ENCODE assay signal across 9 cellular contexts in the genomic region with DNA sequence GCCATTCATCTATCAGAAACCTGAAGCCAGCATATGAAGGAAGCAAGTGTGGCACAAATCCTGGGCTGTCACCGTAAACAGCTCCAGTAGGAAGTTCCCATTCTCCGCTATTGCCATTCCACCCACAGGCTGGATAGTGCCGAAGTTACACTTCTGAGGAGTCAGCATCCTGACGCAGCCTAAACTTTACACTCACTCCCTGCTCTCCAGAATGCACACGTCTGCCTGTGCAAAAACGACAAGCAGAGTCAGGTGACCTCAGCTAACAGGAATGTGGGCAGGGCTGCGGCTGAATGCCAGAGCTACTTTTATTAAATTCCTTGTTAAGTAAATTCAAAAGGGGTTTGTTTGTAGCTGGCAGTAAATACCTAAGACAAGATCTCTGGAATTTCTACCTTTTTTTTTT. TPM values are rescaled to one million over a fixed set of nuclear protein-coding genes. Genes with fewer than 3 reads are reported as not detected.
A peak's percentile ranks its signal among the peaks of the same experiment; 100 is the strongest.
DNase-seq lines count a peak whose midpoint lies in the region; ATAC-seq, FAIRE-seq and TF ChIP-seq lines count a peak whose summit lies in the region.
"Had no signal": no experiment of that assay in that cellular context is flagged by ENCODE, and none has a peak within 500 bp of the region (broad histone marks: within the 10 kb centered on the region; RNA-seq: fewer than 3 reads in every experiment).

No MANE protein-coding gene starts in this region.

- 27% methylated on average over 7 of the region's 7 CpGs for WGBS in HepG2 (ENCODE audit: low lambda C conversion rate)

- H3K36me3 ChIP-seq in HepG2 (replicated peaks in 1 of 2; ENCODE audit: control insufficient read depth in 1 of 2, insufficient read depth in 2 of 2, low read length in 2 of 2) = peaks cover 22 to 44% of the 10 kb centered on the region in 2 experiments
- no peaks in the 10 kb centered on the region for H3K36me3 ChIP-seq in MM.1S (replicated peaks; ENCODE audit: insufficient read depth, low read length)

- BruUV-seq in HepG2 (replicated peaks; lab: Mats Ljungman, UMichigan) = no TSS peak

- peaks cover 58% of the 10 kb centered on the region for H3K36me3 Mint-ChIP-seq in stimulated activated memory B cell treated with anti-CD40 and anti-IgM and Interleukin-4, amounts not matched to agents 10 μg/mL and 1 μg/mL and 100 μg/mL, for 72 hours

- H3K4me2 ChIP-seq in HepG2 (ENCODE audit: low read depth, low read length) (peak overlapping the region; percentile 40), MM.1S (ENCODE audit: low read depth, low read length) (no peak overlapping the region)

- in situ Hi-C loops in HepG2 (cut with HindIII; ENCODE audit: extremely low pct_ligation_motif_present, low pct_unique_long_range_greater_than_20kb) = no loop called here

- CTCF ChIA-PET in HepG2 (lab: Yijun Ruan, JAX; ENCODE audit: low intra/inter-chr PET ratio, low total read pairs) = no interaction called here

- ATAC-seq in HepG2 = peak; percentile 90
- no peak for ATAC-seq in stimulated activated memory B cell treated with anti-CD40 and anti-IgM and Interleukin-4, amounts not matched to agents 10 μg/mL and 1 μg/mL and 100 μg/mL, for 72 hours
- no peak for ATAC-seq in HG02938 (IDR thresholded peaks at IDR 0.05; ENCODE audit: unreplicated experiment)

- TF ChIP-seq EP300 in HepG2 (IDR thresholded peaks at IDR 0.05; ENCODE audit: low read depth in 2 of 2, low read length in 2 of 2) (no peak), HepG2 (CRISPR knock-in tag; IDR thresholded peaks at IDR 0.05; ENCODE audit: borderline replicate concordance) (0 out of 2 replicates have a peak, but pooled peaks have one; percentile 9)

- no peak overlapping the region for H3K4me3 Mint-ChIP-seq in stimulated activated memory B cell treated with anti-CD40 and anti-IgM and Interleukin-4, amounts not matched to agents 10 μg/mL and 1 μg/mL and 100 μg/mL, for 72 hours

- no peak for TF ChIP-seq CTCF in cardiac fibroblast (IDR thresholded peaks at IDR 0.05; ENCODE audit: low read depth, low read length)
- TF ChIP-seq CTCF in HepG2 (CRISPR knock-in tag; IDR thresholded peaks at IDR 0.05) = no peak; the same call in 1 of the 2 replicates
- no peak for TF ChIP-seq CTCF in MM.1S (IDR thresholded peaks at IDR 0.05; ENCODE audit: low read length)

- peak; percentile 91 for DNase-seq in 8988T
- peak; percentile 94 for DNase-seq in HT1080 (ENCODE audit: low read depth)
- DNase-seq in cardiac fibroblast (ENCODE audit: low read depth in 2 of 2) = peak; percentile 94 to 96
- peak; percentile 93 for DNase-seq in HepG2 (ENCODE audit: low spot score)
- DNase-seq in MM.1S = no peak
- no peak for DNase-seq in cerebellar nuclear complex (lab: John Stamatoyannopoulos, UW)
- DNase-seq: OCI-M1 had no signal

- no peaks in the 10 kb centered on the region for H3K9me3 ChIP-seq in HepG2 (ENCODE audit: low read length)
- no peaks in the 10 kb centered on the region for H3K9me3 ChIP-seq in MM.1S (replicated peaks; ENCODE audit: insufficient read depth, low read length)

- H3K9me2 ChIP-seq in MM.1S (replicated peaks; ENCODE audit: insufficient read depth, low read length) = no peaks in the 10 kb centered on the region

- POLR2A ChIA-PET in HepG2 (lab: Yijun Ruan, JAX) = interaction anchor here (1.2 to 2.4 kb wide), 4 partner anchors 8 to 47 kb away, joined by 3 to 10 read pairs (median 6); partner anchors contain the start of gene TMEM45B

- H3K27me3 ChIP-seq in HepG2 (ENCODE audit: control insufficient read depth in 1 of 2, insufficient read depth in 2 of 2, low read length in 2 of 2) = no peaks in the 10 kb centered on the region
- H3K27me3 ChIP-seq in MM.1S (replicated peaks; ENCODE audit: insufficient read depth, low read length) = no peaks in the 10 kb centered on the region

- H2AFZ ChIP-seq in HepG2 (ENCODE audit: low read length) (no peak overlapping the region), MM.1S (ENCODE audit: low read length) (no peak overlapping the region)

- intact Hi-C loops in HepG2 (cut with micrococcal nuclease; ENCODE audit: unreplicated experiment) = loop anchor here (5.0 kb wide), 1 partner anchor 39 kb away; no protein-coding TSS in a partner anchor

- peaks cover 36% of the 10 kb centered on the region for H3K4me1 ChIP-seq in HepG2 (ENCODE audit: insufficient read depth, low read length)
- no peaks in the 10 kb centered on the region for H3K4me1 ChIP-seq in MM.1S (ENCODE audit: low read length)

- H3K4me3 ChIP-seq in cardiac fibroblast (replicated peaks in 1 of 2; ENCODE audit: low read depth in 2 of 2, low read length in 2 of 2) (no peak overlapping the region), HepG2 (replicated peaks in 1 of 3; ENCODE audit: insufficient read depth in 1 of 3, low read depth in 2 of 3, low read length in 3 of 3) (no peak overlapping the region), MM.1S (ENCODE audit: low read length) (no peak overlapping the region)

- H3K27ac Mint-ChIP-seq in stimulated activated memory B cell treated with anti-CD40 and anti-IgM and Interleukin-4, amounts not matched to agents 10 μg/mL and 1 μg/mL and 100 μg/mL, for 72 hours = no peak overlapping the region

- no peaks in the 10 kb centered on the region for H3K27me3 Mint-ChIP-seq in stimulated activated memory B cell treated with anti-CD40 and anti-IgM and Interleukin-4, amounts not matched to agents 10 μg/mL and 1 μg/mL and 100 μg/mL, for 72 hours

- no peaks in the 10 kb centered on the region for H4K20me1 ChIP-seq in HepG2 (ENCODE audit: insufficient read depth, low read length)
- no peaks in the 10 kb centered on the region for H4K20me1 ChIP-seq in MM.1S (ENCODE audit: insufficient read depth, low read length)

- no peak for TF ChIP-seq POLR2A in HepG2 (IDR thresholded peaks at IDR 0.05; ENCODE audit: insufficient read depth in 1 of 2, low read depth in 2 of 2, low read length in 2 of 2)

- H3K9ac ChIP-seq in HepG2 (ENCODE audit: insufficient read depth, low read depth, low read length) (no peak overlapping the region), MM.1S (ENCODE audit: low read length) (no peak overlapping the region)

- TF ChIP-seq RAD21 in HepG2 (CRISPR knock-in tag; IDR thresholded peaks at IDR 0.05) = no peak

- no peaks in the 10 kb centered on the region for H3F3A ChIP-seq in MM.1S (ENCODE audit: insufficient read depth, low read length)

- H3K27ac ChIP-seq in HepG2 (ENCODE audit: extremely low read length, insufficient read depth, low read length) (peak overlapping the region; percentile 63), MM.1S (ENCODE audit: low read length) (no peak overlapping the region)

- H3K4me1 Mint-ChIP-seq in stimulated activated memory B cell treated with anti-CD40 and anti-IgM and Interleukin-4, amounts not matched to agents 10 μg/mL and 1 μg/mL and 100 μg/mL, for 72 hours = no peaks in the 10 kb centered on the region

- H3K79me2 ChIP-seq in HepG2 (ENCODE audit: insufficient read depth, low read length) (no peaks in the 10 kb centered on the region), MM.1S (ENCODE audit: low read length) (no peaks in the 10 kb centered on the region)

- FAIRE-seq in HepG2 (lab: Jason Lieb, UNC) = peak; percentile 28

- H3K9me3 Mint-ChIP-seq in stimulated activated memory B cell treated with anti-CD40 and anti-IgM and Interleukin-4, amounts not matched to agents 10 μg/mL and 1 μg/mL and 100 μg/mL, for 72 hours = no peaks in the 10 kb centered on the region

RNA-seq across cellular contexts. Expression of gene NFRKB, which starts 33.7 kb away (rescaled TPM):
- total RNA-seq in HT1080 (2014; rRNA removed; shearing (Covaris generic)) = 22.9 and 23.6 TPM in 2 replicates
- 13.2 and 17.0 TPM in 2 replicates for polyA plus RNA-seq in HT1080 (2015; cell fraction: cytosol; rRNA removed)
- polyA plus RNA-seq in HT1080 (2015; cell fraction: nucleus; rRNA removed) = 36.6 and 41.3 TPM in 2 replicates
- total RNA-seq in HepG2 (2016; rRNA removed; fragmentation: Illumina TruSeq; extraction: Trizol) = 17.9 and 22.9 TPM in 2 replicates
- 4.2 and 4.3 TPM in 2 replicates for total RNA-seq in HepG2 (2016; cell fraction: cytosol; rRNA removed; fragmentation: Illumina TruSeq; extraction: Trizol; ENCODE audit: low read depth)
- 14.3 and 22.1 TPM in 2 replicates for total RNA-seq in HepG2 (2016; cell fraction: insoluble cytoplasmic fraction; rRNA removed; fragmentation: Illumina TruSeq; extraction: Trizol)
- 10.6 and 11.5 TPM in 2 replicates for total RNA-seq in HepG2 (2016; cell fraction: membrane; rRNA removed; fragmentation: Illumina TruSeq; extraction: Trizol)
- total RNA-seq in HepG2 (2016; cell fraction: nucleus; rRNA removed; fragmentation: Illumina TruSeq; extraction: Trizol) = 25.7 and 37.4 TPM in 2 replicates
- polyA plus RNA-seq in HepG2 (2011; rRNA removed) = 23.7 and 31.0 TPM in 2 replicates
- 14.7 and 16.3 TPM in 2 replicates for polyA plus RNA-seq in HepG2 (2011; cell fraction: cytosol; rRNA removed)
- 127 and 157 TPM in 2 replicates for polyA plus RNA-seq in HepG2 (2011; cell fraction: nucleus; rRNA removed)
- 21.8 and 24.9 TPM in 2 replicates for polyA plus RNA-seq in HepG2 (2012)
- 1.2 and 1.4 TPM in 2 replicates for polyA plus RNA-seq in HepG2 (2016; cell fraction: cytosol; fragmentation: Illumina TruSeq; extraction: Trizol; ENCODE audit: low read depth)
- polyA plus RNA-seq in HepG2 (2016; cell fraction: insoluble cytoplasmic fraction; fragmentation: Illumina TruSeq; extraction: Trizol; ENCODE audit: low read depth) = 10.0 and 12.7 TPM in 2 replicates
- polyA plus RNA-seq in HepG2 (2016; cell fraction: membrane; fragmentation: Illumina TruSeq; extraction: Trizol; ENCODE audit: low read depth) = 3.3 and 3.4 TPM in 2 replicates
- polyA plus RNA-seq in HepG2 (2016; cell fraction: nucleus; fragmentation: Illumina TruSeq; extraction: Trizol; ENCODE audit: insufficient read depth, low read depth) = 53.0 and 63.6 TPM in 2 replicates
- 22.5 and 25.1 TPM in 2 replicates for polyA minus RNA-seq in HepG2 (2011; rRNA and poly(A)+ RNA removed; ENCODE audit: low replicate concordance)
- 7.3 and 11.0 TPM in 2 replicates for polyA minus RNA-seq in HepG2 (2011; cell fraction: cytosol; rRNA and poly(A)+ RNA removed)
- 49.2 and 52.1 TPM in 2 replicates for polyA minus RNA-seq in HepG2 (2011; cell fraction: nucleus; rRNA and poly(A)+ RNA removed)

RNA-seq across cellular contexts. Expression of gene TMEM45B, which starts 46.1 kb away (rescaled TPM):
- not detected in 2 replicates for total RNA-seq in HT1080 (2014; rRNA removed; shearing (Covaris generic))
- not detected in 2 replicates for polyA plus RNA-seq in HT1080 (2015; cell fraction: cytosol; rRNA removed)
- polyA plus RNA-seq in HT1080 (2015; cell fraction: nucleus; rRNA removed) = not detected in 2 replicates
- total RNA-seq in HepG2 (2016; rRNA removed; fragmentation: Illumina TruSeq; extraction: Trizol) = 17.3 and 29.1 TPM in 2 replicates
- 4.8 and 5.2 TPM in 2 replicates for total RNA-seq in HepG2 (2016; cell fraction: cytosol; rRNA removed; fragmentation: Illumina TruSeq; extraction: Trizol; ENCODE audit: low read depth)
- total RNA-seq in HepG2 (2016; cell fraction: insoluble cytoplasmic fraction; rRNA removed; fragmentation: Illumina TruSeq; extraction: Trizol) = 17.2 and 31.3 TPM in 2 replicates
- total RNA-seq in HepG2 (2016; cell fraction: membrane; rRNA removed; fragmentation: Illumina TruSeq; extraction: Trizol) = 8.3 and 11.1 TPM in 2 replicates
- 26.2 and 28.6 TPM in 2 replicates for total RNA-seq in HepG2 (2016; cell fraction: nucleus; rRNA removed; fragmentation: Illumina TruSeq; extraction: Trizol)
- 181 and 248 TPM in 2 replicates for polyA plus RNA-seq in HepG2 (2011; rRNA removed)
- polyA plus RNA-seq in HepG2 (2011; cell fraction: cytosol; rRNA removed) = 203 and 223 TPM in 2 replicates
- 104 and 141 TPM in 2 replicates for polyA plus RNA-seq in HepG2 (2011; cell fraction: nucleus; rRNA removed)
- 166 and 200 TPM in 2 replicates for polyA plus RNA-seq in HepG2 (2012)
- polyA plus RNA-seq in HepG2 (2016; cell fraction: cytosol; fragmentation: Illumina TruSeq; extraction: Trizol; ENCODE audit: low read depth) = 5.1 and 7.6 TPM in 2 replicates
- polyA plus RNA-seq in HepG2 (2016; cell fraction: insoluble cytoplasmic fraction; fragmentation: Illumina TruSeq; extraction: Trizol; ENCODE audit: low read depth) = 13.8 and 13.9 TPM in 2 replicates
- 7.9 and 8.9 TPM in 2 replicates for polyA plus RNA-seq in HepG2 (2016; cell fraction: membrane; fragmentation: Illumina TruSeq; extraction: Trizol; ENCODE audit: low read depth)
- 45.8 and 46.5 TPM in 2 replicates for polyA plus RNA-seq in HepG2 (2016; cell fraction: nucleus; fragmentation: Illumina TruSeq; extraction: Trizol; ENCODE audit: insufficient read depth, low read depth)
- 18.8 and 244 TPM in 2 replicates for polyA minus RNA-seq in HepG2 (2011; rRNA and poly(A)+ RNA removed; ENCODE audit: low replicate concordance)
- 39.7 and 62.5 TPM in 2 replicates for polyA minus RNA-seq in HepG2 (2011; cell fraction: cytosol; rRNA and poly(A)+ RNA removed)
- polyA minus RNA-seq in HepG2 (2011; cell fraction: nucleus; rRNA and poly(A)+ RNA removed) = 45.2 and 49.5 TPM in 2 replicates

Comparison
In these comparisons a context has a peak if more than half of its experiments do, and no peak if none do; other contexts are left out.
1. DNase-seq: peak in 8988T (single experiment), HT1080 (single experiment), cardiac fibroblast (2 of 2) and HepG2 (single experiment); none in MM.1S (single experiment) and cerebellar nuclear complex (0 of 2).